Comparison of ENCODE assay signal across 31 cellular contexts in the genomic region with DNA sequence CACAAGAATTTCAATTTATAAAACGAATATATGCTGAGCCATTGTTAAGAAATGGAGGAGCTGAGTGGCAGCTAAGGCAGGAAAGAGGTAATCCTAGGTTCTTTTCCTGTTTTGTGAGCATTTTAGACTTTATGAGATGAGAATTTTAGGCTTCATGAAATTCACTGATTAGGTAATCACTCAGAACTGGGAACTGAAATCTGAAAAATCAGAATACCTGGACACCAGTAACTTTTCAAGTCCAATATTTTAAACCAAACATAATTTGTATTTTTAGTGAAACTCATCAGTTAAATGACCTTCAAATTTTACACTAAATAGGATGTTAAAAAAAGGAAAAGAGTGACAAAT.
"Had no signal": no experiment of that assay in that cellular context is flagged by ENCODE, and none has a peak within 500 bp of the region (broad histone marks: within the 10 kb centered on the region; RNA-seq: fewer than 3 reads in every experiment).

No MANE protein-coding gene starts in this region.

- FAIRE-seq: pancreas, urothelium cell line had no signal

- H3K4me1 ChIP-seq: pancreas, prostate gland, right atrium auricular region, spleen, suprapubic skin, testis, transverse colon, upper lobe of right lung, vagina had no signal

- H3K9me3 ChIP-seq: neutrophil, pancreas, prostate gland, right atrium auricular region, suprapubic skin, testis, tibial artery, transverse colon, upper lobe of right lung, vagina had no signal

- H3K27me3 ChIP-seq: neutrophil, pancreas, right atrium auricular region, spleen, suprapubic skin, testis, tibial artery, transverse colon, upper lobe of right lung, vagina had no signal

- H3K4me2 ChIP-seq: smooth muscle cell had no signal

- H3K4me3 ChIP-seq: pancreas, prostate gland, right atrium auricular region, skin epidermis, smooth muscle cell, spleen, suprapubic skin, testis, tibial artery, transverse colon, upper lobe of right lung, vagina had no signal

- H3K36me3 ChIP-seq: neutrophil, pancreas, prostate gland, right atrium auricular region, spleen, suprapubic skin, tibial artery, transverse colon, upper lobe of right lung, vagina had no signal

- H3K27ac ChIP-seq: neutrophil, pancreas, prostate gland, right atrium auricular region, skin epidermis, spleen, suprapubic skin, testis, transverse colon, upper lobe of right lung, vagina had no signal

- ATAC-seq: naive thymus-derived CD8-positive, alpha-beta T cell; natural killer cell treated with Interleukin-12 subunit alpha and Interleukin-12 subunit beta and Interleukin-15 and Interleukin-18, amount 100 ng/mL, for 72 hours; sciatic nerve; stimulated activated memory B cell treated with anti-CD40 and anti-IgM and Interleukin-4, amounts not matched to agents 10 μg/mL and 1 μg/mL and 100 μg/mL, for 72 hours; stimulated activated naive CD8-positive, alpha-beta T cell treated with anti-CD3 and anti-CD28 coated beads, Interleukin-15, amount 100 ng/mL, for 72 hours; stimulated activated naive CD8-positive, alpha-beta T cell treated with anti-CD3 and anti-CD28 coated beads, Interleukin-15, Interleukin-2, amounts not matched to agents 100 U/mL and 50 U/mL, for 24 hours; upper lobe of right lung had no signal

- DNase-seq: naive B cell; naive thymus-derived CD8-positive, alpha-beta T cell; nephron progenitor cell; nucleus accumbens; retina; spleen; stimulated activated CD4-positive, alpha-beta T cell treated with anti-CD3 and anti-CD28 coated beads, Interleukin-12 subunit alpha, Interleukin-12 subunit beta, amount 100 ng/mL, for 4 hours; stimulated activated CD4-positive, alpha-beta T cell treated with anti-CD3 and anti-CD28 coated beads, Interleukin-1b, Interleukin-23, amount 100 ng/mL, for 48 hours; stimulated activated CD4-positive, alpha-beta T cell treated with anti-CD3 and anti-CD28 coated beads, Interleukin-4, amount 100 ng/mL, for 1 hour; stimulated activated CD4-positive, alpha-beta T cell treated with anti-CD3 and anti-CD28 coated beads, Interleukin-4, amount 100 ng/mL, for 4 hours; stimulated activated CD8-positive, alpha-beta memory T cell treated with anti-CD3 and anti-CD28 coated beads, Interleukin-4, amount 100 ng/mL, for 48 hours; stimulated activated naive CD4-positive, alpha-beta T cell; stimulated activated naive CD8-positive, alpha-beta T cell treated with anti-CD3 and anti-CD28 coated beads, Interleukin-15, amount 100 ng/mL, for 72 hours; stimulated activated naive CD8-positive, alpha-beta T cell treated with anti-CD3 and anti-CD28 coated beads, Interleukin-15, Interleukin-2, amounts not matched to agents 100 U/mL and 50 U/mL, for 24 hours; substantia nigra; testis; tibial artery; transverse colon; upper lobe of right lung had no signal
